14 cellular contexts compared by ENCODE assay signal in genomic region chr12:106096376-106096775, GRCh38. TPM values are rescaled to one million over a fixed set of nuclear protein-coding genes. Genes with fewer than 3 reads are reported as not detected.
DNase-seq lines count a peak whose midpoint lies in the region; ATAC-seq and TF ChIP-seq lines count a peak whose summit lies in the region.
"Had no signal": no experiment of that assay in that cellular context is flagged by ENCODE, and none has a peak within 500 bp of the region (broad histone marks: within the 10 kb centered on the region; RNA-seq: fewer than 3 reads in every experiment).

No MANE protein-coding gene starts in this region.

- H3K36me3 Mint-ChIP-seq in Caco-2 (ENCODE audit: insufficient read depth, unreplicated experiment) = peaks cover 16% of the 10 kb centered on the region
- H3K36me3 Mint-ChIP-seq: immature natural killer cell had no signal

- 51 to 57% methylated on average over 12 of the region's 12 CpGs for WGBS in tibial nerve, 2 donors

- CTCF ChIA-PET in Caco-2 (lab: Charles Lee) = no interaction called here

- H3K27me3 Mint-ChIP-seq in Caco-2 (ENCODE audit: insufficient read depth, unreplicated experiment) = no peaks in the 10 kb centered on the region

- peaks cover 39% of the 10 kb centered on the region for H3K4me1 ChIP-seq in adipocyte (ENCODE audit: control insufficient read depth, insufficient read depth, low read length)
- peaks cover 7 to 17% of the 10 kb centered on the region in 2 donors for H3K4me1 ChIP-seq in muscle layer of duodenum (ENCODE audit: control insufficient read depth in 1 of 2, insufficient read depth in 2 of 2, low read length in 2 of 2)
- H3K4me1 ChIP-seq in tibial nerve = peaks cover 0 to 74% (median 1%) of the 10 kb centered on the region in 4 donors
- H3K4me1 ChIP-seq in Caco-2 = peaks cover 24% of the 10 kb centered on the region

- POLR2A ChIA-PET in Caco-2 (lab: Charles Lee) = no interaction called here

- ATAC-seq in HG03280 (IDR thresholded peaks at IDR 0.05; ENCODE audit: unreplicated experiment) = no peak
- ATAC-seq: activated CD8-positive, alpha-beta T cell treated with anti-CD3 and anti-CD28 coated beads for 36 hours had no signal

- intact Hi-C loops in Caco-2 (cut with micrococcal nuclease; ENCODE audit: unreplicated experiment) = no loop called here

- BruUV-seq in Caco-2 (replicated peaks; lab: Mats Ljungman, UMichigan) = no TSS peak

- peak overlapping the region; percentile 53 for H3K9ac ChIP-seq in adipocyte (ENCODE audit: low read length)

- H3K4me3 ChIP-seq in adipocyte (ENCODE audit: low read length) = peak overlapping the region; percentile 7
- H3K4me3 ChIP-seq in fibroblast of the aortic adventitia (ENCODE audit: low read depth, low read length) = no peak overlapping the region
- H3K4me3 ChIP-seq in muscle layer of duodenum (ENCODE audit: low read depth in 1 of 2, low read length in 2 of 2) = no peak overlapping the region
- H3K4me3 ChIP-seq in tibial nerve = no peak overlapping the region
- H3K4me3 ChIP-seq in Caco-2 (ENCODE audit: low read depth, low read length) = no peak overlapping the region

- DNase-seq in adipocyte (ENCODE audit: low read depth) (no peak), fibroblast of the aortic adventitia (ENCODE audit: low read depth) (peak; percentile 54), tibial nerve (ENCODE audit: low spot score in 2 of 2) (peak in 1 of 2 donors; percentile 82), putamen (ENCODE audit: low spot score) (no peak), Caco-2 (no peak)
- DNase-seq: activated CD8-positive, alpha-beta T cell treated with anti-CD3 and anti-CD28 coated beads for 36 hours; activated gamma-delta T cell treated with Interleukin-2 at 50 U/mL for 16 hours; immature natural killer cell; NCI-H2171; nucleus accumbens; stimulated activated naive CD4-positive, alpha-beta T cell treated with Interleukin-2 at 50 U/mL for 16 hours; T-helper 9 cell had no signal

- no peak for TF ChIP-seq CTCF in fibroblast of the aortic adventitia (IDR thresholded peaks at IDR 0.05; ENCODE audit: insufficient read depth, low read length)
- TF ChIP-seq CTCF in tibial nerve (IDR thresholded peaks at IDR 0.05) = no peak
- no peak for TF ChIP-seq CTCF in Caco-2 (IDR thresholded peaks at IDR 0.05; ENCODE audit: insufficient read depth in 1 of 2, low read depth in 1 of 2, low read length in 1 of 2, severe bottlenecking in 1 of 2, unreplicated experiment in 1 of 2)

- H3K27ac ChIP-seq in muscle layer of duodenum (ENCODE audit: low read length) = peak overlapping the region; percentile 17
- H3K27ac ChIP-seq in tibial nerve = peak overlapping the region in 3 of 4 donors; percentile 62 to 77 (median 77)

- H3K4me3 Mint-ChIP-seq in Caco-2 (ENCODE audit: unreplicated experiment) = no peak overlapping the region
- H3K4me3 Mint-ChIP-seq: activated CD8-positive, alpha-beta T cell treated with anti-CD3 and anti-CD28 coated beads for 36 hours; immature natural killer cell had no signal

- H3K9me3 Mint-ChIP-seq in Caco-2 (ENCODE audit: unreplicated experiment) = no peaks in the 10 kb centered on the region
- H3K9me3 Mint-ChIP-seq: activated CD8-positive, alpha-beta T cell treated with anti-CD3 and anti-CD28 coated beads for 36 hours; immature natural killer cell had no signal

- TF ChIP-seq POLR2A in tibial nerve (IDR thresholded peaks at IDR 0.05) = no peak

- no peak overlapping the region for H3K27ac Mint-ChIP-seq in Caco-2 (ENCODE audit: unreplicated experiment)
- H3K27ac Mint-ChIP-seq: activated CD8-positive, alpha-beta T cell treated with anti-CD3 and anti-CD28 coated beads for 36 hours; immature natural killer cell had no signal

- H3K36me3 ChIP-seq in adipocyte (ENCODE audit: control insufficient read depth, insufficient read depth, low read length, severe bottlenecking) = peaks cover 46% of the 10 kb centered on the region
- no peaks in the 10 kb centered on the region for H3K36me3 ChIP-seq in muscle layer of duodenum (ENCODE audit: control insufficient read depth in 1 of 2, insufficient read depth in 2 of 2, low read length in 2 of 2)
- no peaks in the 10 kb centered on the region for H3K36me3 ChIP-seq in tibial nerve
- H3K36me3 ChIP-seq in Caco-2 (ENCODE audit: control insufficient read depth, insufficient read depth, low read length) = no peaks in the 10 kb centered on the region

- peak in 1 of 2 donors; percentile 89 for TF ChIP-seq EP300 in tibial nerve (IDR thresholded peaks at IDR 0.05)

- no peaks in the 10 kb centered on the region for H3K27me3 ChIP-seq in adipocyte (replicated peaks; ENCODE audit: control insufficient read depth, insufficient read depth, low read length)
- H3K27me3 ChIP-seq in muscle layer of duodenum (ENCODE audit: low read depth, low read length) = no peaks in the 10 kb centered on the region
- no peaks in the 10 kb centered on the region for H3K27me3 ChIP-seq in tibial nerve
- H3K27me3 ChIP-seq in Caco-2 (replicated peaks; ENCODE audit: control insufficient read depth, insufficient read depth, low read length) = no peaks in the 10 kb centered on the region

- H3K9me3 ChIP-seq in adipocyte (ENCODE audit: control insufficient read depth, low read length) (no peaks in the 10 kb centered on the region), muscle layer of duodenum (ENCODE audit: control insufficient read depth in 1 of 2, low read length in 2 of 2) (no peaks in the 10 kb centered on the region), tibial nerve (no peaks in the 10 kb centered on the region), Caco-2 (no peaks in the 10 kb centered on the region)

- peaks cover 28% of the 10 kb centered on the region for H3K4me1 Mint-ChIP-seq in Caco-2 (ENCODE audit: low read depth, unreplicated experiment)
- H3K4me1 Mint-ChIP-seq: immature natural killer cell had no signal

RNA-seq across cellular contexts. Expression of gene NUAK1, which starts 42.4 kb away (rescaled TPM):
- total RNA-seq in fibroblast of the aortic adventitia (ENCODE audit: low replicate concordance) = 3.0 and 8.3 TPM in 2 replicates
- 10 to 100 TPM; 32.0 to 47.9 (median 33.5) TPM for total RNA-seq in tibial nerve
- total RNA-seq in Caco-2 (2022) = 3.7 and 4.2 TPM in 2 replicates
- total RNA-seq: activated CD8-positive, alpha-beta T cell treated with anti-CD3 and anti-CD28 coated beads for 36 hours had no signal
